8 cellular contexts compared by ENCODE assay signal in the genomic region with DNA sequence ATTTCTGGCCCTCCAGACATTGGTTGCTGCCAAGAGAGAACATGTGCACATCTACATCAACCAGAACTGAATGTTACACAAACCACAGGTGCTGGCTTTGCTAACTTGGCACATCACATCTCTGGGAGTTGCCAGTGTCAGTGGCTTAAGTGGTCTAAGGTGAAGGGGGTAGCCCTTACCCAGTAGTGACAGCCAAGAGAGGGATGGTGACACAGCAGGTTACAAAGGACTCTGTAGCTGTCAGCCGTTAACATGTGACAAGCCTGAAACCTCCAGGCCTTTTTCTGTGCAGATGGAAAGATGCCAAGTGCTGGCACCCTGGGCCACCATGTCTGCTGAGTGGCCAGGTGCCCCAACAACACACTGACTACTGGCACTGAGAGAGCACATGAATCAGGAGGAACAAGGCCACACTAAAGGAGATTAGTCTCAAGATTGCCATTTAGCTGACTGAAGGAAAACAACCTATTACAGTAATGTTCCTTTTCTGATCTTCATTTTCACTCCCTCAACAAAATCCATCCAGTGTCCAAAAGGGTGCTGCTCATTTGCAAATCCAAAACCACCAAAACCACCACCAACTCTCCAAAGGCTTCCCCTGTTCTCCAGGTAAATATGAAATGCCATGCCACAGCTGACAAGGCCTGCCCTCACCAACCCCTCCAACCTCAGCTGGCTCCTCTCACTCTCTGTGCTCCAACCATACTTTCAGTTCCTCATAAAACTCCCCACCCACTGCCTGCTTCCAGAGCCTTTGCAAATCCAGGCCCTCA. TPM values are rescaled to one million over a fixed set of nuclear protein-coding genes. Genes with fewer than 3 reads are reported as not detected.
DNase-seq lines count a peak whose midpoint lies in the region; ATAC-seq and TF ChIP-seq lines count a peak whose summit lies in the region.

No MANE protein-coding gene starts in this region.

- no peak for TF ChIP-seq POLR2A in gastroesophageal sphincter (IDR thresholded peaks at IDR 0.05)

- peak overlapping the region; percentile 2 for H3K27ac Mint-ChIP-seq in stimulated activated effector memory CD8-positive, alpha-beta T cell treated with anti-CD3 and anti-CD28 coated beads, Interleukin-12 subunit alpha, Interleukin-12 subunit beta, amount 100 ng/mL, for 72 hours

- H4K20me1 ChIP-seq in BLaER1 = peaks cover 55% of the 10 kb centered on the region

- TF ChIP-seq CTCF in HEK293 (tag by site-specific recombination; IDR thresholded peaks at IDR 0.05) = no peak
- no peak for TF ChIP-seq CTCF in gastroesophageal sphincter (IDR thresholded peaks at IDR 0.05)

- H3K9me3 Mint-ChIP-seq in stimulated activated effector memory CD8-positive, alpha-beta T cell treated with anti-CD3 and anti-CD28 coated beads, Interleukin-12 subunit alpha, Interleukin-12 subunit beta, amount 100 ng/mL, for 72 hours = no peaks in the 10 kb centered on the region

- H3K4me3 Mint-ChIP-seq in stimulated activated effector memory CD8-positive, alpha-beta T cell treated with anti-CD3 and anti-CD28 coated beads, Interleukin-12 subunit alpha, Interleukin-12 subunit beta, amount 100 ng/mL, for 72 hours = no peak overlapping the region

- H3K36me3 Mint-ChIP-seq in stimulated activated effector memory CD8-positive, alpha-beta T cell treated with anti-CD3 and anti-CD28 coated beads, Interleukin-12 subunit alpha, Interleukin-12 subunit beta, amount 100 ng/mL, for 72 hours = no peaks in the 10 kb centered on the region

- TF ChIP-seq EP300 in gastroesophageal sphincter (IDR thresholded peaks at IDR 0.05) = no peak

- no peaks in the 10 kb centered on the region for H3K27me3 ChIP-seq in BLaER1
- H3K27me3 ChIP-seq in gastroesophageal sphincter = no peaks in the 10 kb centered on the region
- H3K27me3 ChIP-seq in SJCRH30 = no peaks in the 10 kb centered on the region

- 0 out of 2 replicates have a peak overlapping the region, but pooled peaks have one; percentile 21 for H3K9ac ChIP-seq in BLaER1

- H3K27ac ChIP-seq in BLaER1 (peak overlapping the region; percentile 33), HEK293 (ENCODE audit: extremely low read depth, low read depth, low read length) (peak overlapping the region; percentile 70; the same call in 1 of the 2 replicates), gastroesophageal sphincter (peak overlapping the region; percentile 70 to 77 (median 72)), SJCRH30 (no peak overlapping the region)

- no peak overlapping the region for H3K4me3 ChIP-seq in BLaER1
- no peak overlapping the region for H3K4me3 ChIP-seq in HEK293 (ENCODE audit: low read depth, low read length)
- no peak overlapping the region for H3K4me3 ChIP-seq in gastroesophageal sphincter
- no peak overlapping the region for H3K4me3 ChIP-seq in SJCRH30

- ATAC-seq in gastroesophageal sphincter = peak; percentile 32
- peak; percentile 57 for ATAC-seq in stimulated activated effector memory CD8-positive, alpha-beta T cell treated with anti-CD3 and anti-CD28 coated beads, Interleukin-12 subunit alpha, Interleukin-12 subunit beta, amount 100 ng/mL, for 72 hours

- no CpG with 5 or more reads among the region's 1 CpG for WGBS in gastroesophageal sphincter (ENCODE audit: low coverage in 1 of 2), 2 donors

- POLR2A ChIA-PET in HEK293 (lab: Yijun Ruan, JAX) = interaction anchor here (1.2 to 1.8 kb wide), 2 partner anchors 20 kb away, joined by 7 to 9 read pairs; a partner anchor contains a TSS

- DNase-seq in NCI-H774 (lab: John Stamatoyannopoulos, UW) = peak; percentile 33
- DNase-seq in stimulated activated effector memory CD8-positive, alpha-beta T cell treated with anti-CD3 and anti-CD28 coated beads, Interleukin-12 subunit alpha, Interleukin-12 subunit beta, amount 100 ng/mL, for 72 hours (ENCODE audit: low spot score in 2 of 2) = no peak
- no peak for DNase-seq in NCI-H1436 (lab: John Stamatoyannopoulos, UW)
- DNase-seq in SJCRH30 = no peak
- DNase-seq in HuH-7.5 (ENCODE audit: low spot score) = no peak

- H3K4me1 Mint-ChIP-seq in stimulated activated effector memory CD8-positive, alpha-beta T cell treated with anti-CD3 and anti-CD28 coated beads, Interleukin-12 subunit alpha, Interleukin-12 subunit beta, amount 100 ng/mL, for 72 hours = peaks cover 33% of the 10 kb centered on the region

- H3K4me1 ChIP-seq in BLaER1 = peaks cover 60% of the 10 kb centered on the region
- H3K4me1 ChIP-seq in HEK293 (ENCODE audit: control insufficient read depth, insufficient read depth, low read length) = peaks cover 37% of the 10 kb centered on the region
- peaks cover 25 to 60% (median 36%) of the 10 kb centered on the region in 3 donors for H3K4me1 ChIP-seq in gastroesophageal sphincter
- no peaks in the 10 kb centered on the region for H3K4me1 ChIP-seq in SJCRH30

- H3K36me3 ChIP-seq in BLaER1 = no peaks in the 10 kb centered on the region
- H3K36me3 ChIP-seq in HEK293 (ENCODE audit: control insufficient read depth in 2 of 2, insufficient read depth in 1 of 2, low read length in 2 of 2) = no peaks in the 10 kb centered on the region; a peak in 1 of 3 replicates
- H3K36me3 ChIP-seq in gastroesophageal sphincter = no peaks in the 10 kb centered on the region
- H3K36me3 ChIP-seq in SJCRH30 = no peaks in the 10 kb centered on the region

- CTCF ChIA-PET in HEK293 (lab: Yijun Ruan, JAX) = interaction anchor here (1.0 kb wide), 1 partner anchor 39 kb away, joined by 5 read pairs; no protein-coding TSS in a partner anchor

- H3K9me3 ChIP-seq in BLaER1 = peaks cover 16% of the 10 kb centered on the region
- H3K9me3 ChIP-seq in HEK293 (ENCODE audit: control insufficient read depth, insufficient read depth, low read depth, low read length) = no peaks in the 10 kb centered on the region
- no peaks in the 10 kb centered on the region for H3K9me3 ChIP-seq in gastroesophageal sphincter
- no peaks in the 10 kb centered on the region for H3K9me3 ChIP-seq in SJCRH30 (replicated peaks)

- H3K4me2 ChIP-seq in BLaER1 = peak overlapping the region; percentile 77

TF ChIP-seq in HEK293, 187 proteins besides CTCF, POLR2A, EP300 and RAD21:
- TF ChIP-seq, protein P1, sequence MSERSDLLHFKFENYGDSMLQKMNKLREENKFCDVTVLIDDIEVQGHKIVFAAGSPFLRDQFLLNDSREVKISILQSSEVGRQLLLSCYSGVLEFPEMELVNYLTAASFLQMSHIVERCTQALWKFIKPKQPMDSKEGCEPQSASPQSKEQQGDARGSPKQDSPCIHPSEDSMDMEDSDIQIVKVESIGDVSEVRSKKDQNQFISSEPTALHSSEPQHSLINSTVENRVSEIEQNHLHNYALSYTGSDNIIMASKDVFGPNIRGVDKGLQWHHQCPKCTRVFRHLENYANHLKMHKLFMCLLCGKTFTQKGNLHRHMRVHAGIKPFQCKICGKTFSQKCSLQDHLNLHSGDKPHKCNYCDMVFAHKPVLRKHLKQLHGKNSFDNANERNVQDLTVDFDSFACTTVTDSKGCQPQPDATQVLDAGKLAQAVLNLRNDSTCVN (tag by site-specific recombination; optimal IDR thresholded peaks at IDR 0.05) = peak; percentile 4
- peak; percentile 27; the same call in 1 of the 2 replicates for TF ChIP-seq ZIC2 (tag by site-specific recombination; IDR thresholded peaks at IDR 0.05)
- no peak for TF ChIP-seq ZNF23 (tag by site-specific recombination; IDR thresholded peaks at IDR 0.05; ENCODE audit: borderline replicate concordance)
- peak; percentile 52; the same call in 1 of the 2 replicates for TF ChIP-seq ZFHX2 (tag by site-specific recombination; conservative IDR thresholded peaks at IDR 0.05)
- TF ChIP-seq ZBTB21 (tag by site-specific recombination; IDR thresholded peaks at IDR 0.05) = no peak
- TF ChIP-seq ZBTB17 (tag by site-specific recombination; IDR thresholded peaks at IDR 0.05) = peak; percentile 82
- no peak for TF ChIP-seq ZNF610 (tag by site-specific recombination; IDR thresholded peaks at IDR 0.05; ENCODE audit: borderline replicate concordance)
- TF ChIP-seq ZNF658 (tag by site-specific recombination; IDR thresholded peaks at IDR 0.05) = no peak
- peak; percentile 93 for TF ChIP-seq PRDM1 (tag by site-specific recombination; IDR thresholded peaks at IDR 0.05)

RNA-seq across cellular contexts. Expression of a gene that starts 20.2 kb away (rescaled TPM):
- 10 to 100 TPM; 28.6 to 48.1 (median 36.5) TPM for total RNA-seq in gastroesophageal sphincter
- total RNA-seq in SJCRH30 (2014; rRNA removed; shearing (Covaris generic)) = 7.1 and 7.7 TPM in 2 replicates
